ENCODE assay signal across 9 cellular contexts in the genomic region with DNA sequence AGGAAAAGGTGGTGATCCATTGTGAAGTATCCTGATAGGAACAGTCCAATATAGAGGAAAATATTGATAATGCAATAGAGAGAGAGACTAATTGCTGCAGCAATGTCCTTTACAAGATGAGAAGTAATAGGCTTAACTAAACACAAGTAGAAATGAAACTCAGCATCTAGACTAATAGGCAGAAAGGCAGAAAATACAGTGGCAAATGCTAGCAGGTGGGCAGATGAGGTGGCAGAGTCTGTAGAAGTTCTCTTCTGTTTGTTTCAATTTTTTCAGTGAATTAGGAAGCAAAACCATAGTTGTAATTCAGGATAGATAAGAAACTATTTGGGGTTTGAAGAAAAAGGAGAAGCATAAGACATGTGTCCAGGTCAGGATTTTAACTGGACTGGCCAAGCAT.
"Had no signal": no experiment of that assay in that cellular context is flagged by ENCODE, and none has a peak within 500 bp of the region (broad histone marks: within the 10 kb centered on the region; RNA-seq: fewer than 3 reads in every experiment).

No MANE protein-coding gene starts in this region.

- DNase-seq: GM23248, GOT3, H7, H9, HCEC 1CT, HFFc6 had no signal

- H3K9ac ChIP-seq: GM23248 had no signal

- H3K9me3 ChIP-seq: HAP-1 had no signal

- ATAC-seq: GM23338, HCT116 had no signal

- H3K27ac Mint-ChIP-seq: GM23338, H9, HFFc6 had no signal

- H3K4me3 Mint-ChIP-seq: GM23338, H9, HFFc6 had no signal

- H3K4me3 ChIP-seq: GM23248, GM23338, HAP-1 had no signal

- H2AFZ ChIP-seq: GM23248, GM23338 had no signal

- H3K36me3 ChIP-seq: HAP-1 had no signal

- H3K27ac ChIP-seq: GM23248 had no signal

- H3K4me1 ChIP-seq: HAP-1 had no signal

- H3K4me2 ChIP-seq: GM23338 had no signal
